ENCODE assay signal across 14 cellular contexts in genomic region chr5:53091304-53091703, GRCh38. TPM values are rescaled to one million over a fixed set of nuclear protein-coding genes. Genes with fewer than 3 reads are reported as not detected.
DNase-seq lines count a peak whose midpoint lies in the region; TF ChIP-seq lines count a peak whose summit lies in the region.
"Had no signal": no experiment of that assay in that cellular context is flagged by ENCODE, and none has a peak within 500 bp of the region (broad histone marks: within the 10 kb centered on the region; RNA-seq: fewer than 3 reads in every experiment).

No MANE protein-coding gene starts in this region.

- H3K9me2 ChIP-seq in MM.1S (replicated peaks; ENCODE audit: insufficient read depth, low read length) = no peaks in the 10 kb centered on the region

- no peaks in the 10 kb centered on the region for H3K36me3 ChIP-seq in MM.1S (replicated peaks; ENCODE audit: insufficient read depth, low read length)
- H3K36me3 ChIP-seq: ovary had no signal

- no peak overlapping the region for H2AFZ ChIP-seq in MM.1S (ENCODE audit: low read length)

- H3K9me3 ChIP-seq in MM.1S (replicated peaks; ENCODE audit: insufficient read depth, low read length) = no peaks in the 10 kb centered on the region
- H3K9me3 ChIP-seq: MG63, ovary had no signal

- DNase-seq in LoVo (ENCODE audit: low spot score) (peak; percentile 24), choroid plexus epithelial cell (ENCODE audit: low read depth) (peak; percentile 80), myocyte (ENCODE audit: low read depth) (peak; percentile 60), amygdala (lab: John Stamatoyannopoulos, UW) (no peak), cortex of kidney (lab: John Stamatoyannopoulos, UW) (no peak), MM.1S (no peak)
- no peak for DNase-seq in activated CD4-positive, alpha-beta T cell treated with anti-CD3 and anti-CD28 coated beads, Interleukin-2, amount 50 U/mL, for 48 hours
- DNase-seq: foreskin melanocyte; left colon; MG63; ovary; SIG-M5; stimulated activated naive CD4-positive, alpha-beta T cell had no signal

- H3F3A ChIP-seq in MM.1S (ENCODE audit: insufficient read depth, low read length) = peaks cover 13% of the 10 kb centered on the region; the same call in 1 of the 2 replicates

- H3K27me3 ChIP-seq in MM.1S (replicated peaks; ENCODE audit: insufficient read depth, low read length) = peaks cover 23% of the 10 kb centered on the region
- H3K27me3 ChIP-seq: MG63, ovary had no signal

- no peak overlapping the region for H3K4me2 ChIP-seq in MM.1S (ENCODE audit: low read depth, low read length)

- H3K4me3 ChIP-seq in choroid plexus epithelial cell (ENCODE audit: low read depth, low read length) = no peak overlapping the region
- H3K4me3 ChIP-seq in MM.1S (ENCODE audit: low read length) = no peak overlapping the region
- H3K4me3 ChIP-seq: MG63, ovary had no signal

- H3K27ac ChIP-seq in C4-2B (no peak overlapping the region), MM.1S (ENCODE audit: low read length) (no peak overlapping the region)
- H3K27ac ChIP-seq: ovary had no signal

- 0 out of 2 replicates have a peak, but pooled peaks cover 11% of the 10 kb centered on the region for H3K4me1 ChIP-seq in MM.1S (ENCODE audit: low read length)

- 0 out of 2 replicates have a peak, but pooled peaks have one; percentile 1 for TF ChIP-seq CTCF in C4-2B (conservative IDR thresholded peaks at IDR 0.05)
- TF ChIP-seq CTCF in choroid plexus epithelial cell (conservative IDR thresholded peaks at IDR 0.05; ENCODE audit: low read depth, low read length) = peak; percentile 45
- TF ChIP-seq CTCF in MM.1S (IDR thresholded peaks at IDR 0.05; ENCODE audit: low read length) = no peak

- H3K79me2 ChIP-seq in MM.1S (ENCODE audit: low read length) = no peaks in the 10 kb centered on the region

- no peak overlapping the region for H3K9ac ChIP-seq in MM.1S (ENCODE audit: low read length)

- H4K20me1 ChIP-seq in MM.1S (ENCODE audit: insufficient read depth, low read length) = no peaks in the 10 kb centered on the region

RNA-seq across cellular contexts. Expression of gene MOCS2, which starts 18.3 kb away (rescaled TPM):
- total RNA-seq in myocyte = 107 and 122 TPM in 2 replicates
- polyA plus RNA-seq in myocyte (2012) = 76.2 TPM

Comparison
In these comparisons a context has a peak if more than half of its experiments do, and no peak if none do; other contexts are left out.
1. DNase-seq: peak in LoVo (single experiment), choroid plexus epithelial cell (single experiment) and myocyte (single experiment); none in amygdala (0 of 56), cortex of kidney (single experiment), activated CD4-positive, alpha-beta T cell treated with anti-CD3 and anti-CD28 coated beads, Interleukin-2, amount 50 U/mL, for 48 hours (0 of 2) and MM.1S (single experiment).